ENCODE assay signal across 1 cellular context in the genomic region with DNA sequence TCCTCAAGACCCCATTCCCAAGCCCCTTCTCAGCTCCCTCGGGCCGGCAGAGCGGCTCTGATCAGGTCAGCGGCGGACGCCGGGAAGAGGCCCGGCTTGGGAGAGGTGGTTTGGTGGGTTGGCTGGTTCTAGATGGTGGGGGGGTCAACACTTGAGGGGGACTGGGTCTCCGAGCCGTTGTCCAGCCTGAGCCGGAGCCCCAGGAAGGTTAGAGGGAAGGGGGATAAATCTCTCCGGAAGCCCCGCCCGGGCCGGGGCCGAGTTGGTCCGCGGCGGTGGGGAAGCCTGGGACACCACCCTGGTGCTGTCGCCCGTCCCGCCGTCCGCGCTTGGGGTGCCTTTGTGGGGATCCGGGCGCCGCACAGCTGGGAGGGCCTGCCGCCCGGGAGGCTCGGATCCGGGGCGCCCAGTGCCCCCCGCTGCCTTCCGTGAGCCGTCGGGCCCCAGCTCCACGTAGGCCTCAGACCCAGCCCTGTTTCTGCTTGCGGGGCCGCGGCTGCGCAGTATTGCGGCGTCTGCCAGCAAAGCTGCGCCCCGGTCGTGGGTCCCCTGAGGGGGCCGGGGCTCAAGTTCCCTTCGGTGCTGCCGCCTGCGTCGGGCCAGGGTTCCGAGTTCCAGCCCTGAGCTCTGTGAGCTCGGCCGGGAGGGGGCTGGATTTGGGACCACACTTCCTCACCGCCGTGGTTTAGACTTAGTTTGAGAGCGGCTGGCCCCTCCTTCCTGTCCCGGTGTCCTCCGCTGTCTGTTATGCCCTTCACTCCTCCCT.
A peak's percentile ranks its signal among the peaks of the same experiment; 100 is the strongest.
TF ChIP-seq lines count a peak whose summit lies in the region.

No MANE protein-coding gene starts in this region.

TF ChIP-seq in HepG2, 621 proteins besides CTCF, POLR2A, EP300 and RAD21 (continued from another document and continues in another):
- TF ChIP-seq HNRNPLL (IDR thresholded peaks at IDR 0.05; ENCODE audit: low read depth, low read length, poor library complexity, severe bottlenecking) (peak; percentile 65), FOXJ3 (CRISPR knock-in tag; IDR thresholded peaks at IDR 0.05; ENCODE audit: borderline replicate concordance) (peak; percentile 29; the same call in 1 of the 2 replicates), CAMTA2 (CRISPR knock-in tag; IDR thresholded peaks at IDR 0.05; ENCODE audit: borderline replicate concordance) (no peak), NR3C1 (CRISPR knock-in tag; IDR thresholded peaks at IDR 0.05) (no peak), ZNF354B (CRISPR knock-in tag; IDR thresholded peaks at IDR 0.05) (no peak), HOXA9 (CRISPR knock-in tag; IDR thresholded peaks at IDR 0.05; ENCODE audit: borderline replicate concordance) (0 out of 2 replicates have a peak, but pooled peaks have one; percentile 51), SIX4 (CRISPR knock-in tag; IDR thresholded peaks at IDR 0.05) (no peak), ELF4 (CRISPR knock-in tag; IDR thresholded peaks at IDR 0.05; ENCODE audit: borderline replicate concordance) (no peak), ZNF775 (CRISPR knock-in tag; IDR thresholded peaks at IDR 0.05; ENCODE audit: borderline replicate concordance) (no peak), TBX2 (CRISPR knock-in tag; IDR thresholded peaks at IDR 0.05; ENCODE audit: borderline replicate concordance) (no peak), ZNF446 (CRISPR knock-in tag; IDR thresholded peaks at IDR 0.05) (no peak), AGO1 (IDR thresholded peaks at IDR 0.05; ENCODE audit: low read depth, low read length, poor library complexity, severe bottlenecking) (no peak), HOXA3 (CRISPR knock-in tag; IDR thresholded peaks at IDR 0.05) (no peak), GABPB1 (CRISPR knock-in tag; IDR thresholded peaks at IDR 0.05) (peak; percentile 71), JUND (CRISPR knock-in tag; IDR thresholded peaks at IDR 0.05) (no peak), NCOA1 (CRISPR knock-in tag; IDR thresholded peaks at IDR 0.05) (no peak), ZC3H13 (CRISPR knock-in tag; IDR thresholded peaks at IDR 0.05) (0 out of 2 replicates have a peak, but pooled peaks have one; percentile 66), ZNF33B (CRISPR knock-in tag; IDR thresholded peaks at IDR 0.05) (no peak), ZNF749 (CRISPR knock-in tag; IDR thresholded peaks at IDR 0.05; ENCODE audit: borderline replicate concordance) (no peak), SETDB1 (CRISPR knock-in tag; IDR thresholded peaks at IDR 0.05; ENCODE audit: borderline replicate concordance) (no peak), TAF1 (CRISPR knock-in tag; IDR thresholded peaks at IDR 0.05) (peak; percentile 69), ZNF83 (CRISPR knock-in tag; IDR thresholded peaks at IDR 0.05; ENCODE audit: borderline replicate concordance) (no peak), ZNF678 (CRISPR knock-in tag; IDR thresholded peaks at IDR 0.05) (no peak), ZBTB38 (CRISPR knock-in tag; IDR thresholded peaks at IDR 0.05) (peak; percentile 13; the same call in 1 of the 2 replicates), IRF2 (CRISPR knock-in tag; IDR thresholded peaks at IDR 0.05) (peak; percentile 61), BRD4 (CRISPR knock-in tag; IDR thresholded peaks at IDR 0.05) (peak; percentile 87; the same call in 1 of the 2 replicates), SSRP1 (CRISPR knock-in tag; IDR thresholded peaks at IDR 0.05) (no peak), ZNF614 (CRISPR knock-in tag; IDR thresholded peaks at IDR 0.05; ENCODE audit: borderline replicate concordance) (0 out of 2 replicates have a peak, but pooled peaks have one; percentile 34), RFX5 (IDR thresholded peaks at IDR 0.05; ENCODE audit: low read depth, low read length) (no peak), RXRA (CRISPR knock-in tag; IDR thresholded peaks at IDR 0.05) (no peak), KLF11 (CRISPR knock-in tag; IDR thresholded peaks at IDR 0.05) (no peak), ZNF569 (CRISPR knock-in tag; IDR thresholded peaks at IDR 0.05; ENCODE audit: borderline replicate concordance) (no peak), ZNF546 (CRISPR knock-in tag; conservative IDR thresholded peaks at IDR 0.05) (0 out of 2 replicates have a peak, but pooled peaks have one; percentile 67), GZF1 (CRISPR knock-in tag; IDR thresholded peaks at IDR 0.05) (no peak), NFE2 (CRISPR knock-in tag; IDR thresholded peaks at IDR 0.05) (no peak), ZNF143 (CRISPR knock-in tag; IDR thresholded peaks at IDR 0.05) (peak; percentile 46; the same call in 1 of the 2 replicates), ZNF577 (CRISPR knock-in tag; IDR thresholded peaks at IDR 0.05; ENCODE audit: borderline replicate concordance, low read depth) (no peak), FOXC1 (CRISPR knock-in tag; IDR thresholded peaks at IDR 0.05; ENCODE audit: borderline replicate concordance) (no peak), ZNF180 (CRISPR knock-in tag; IDR thresholded peaks at IDR 0.05; ENCODE audit: borderline replicate concordance, low read depth) (0 out of 2 replicates have a peak, but pooled peaks have one; percentile 72), FOXA1 (IDR thresholded peaks at IDR 0.05) (no peak), FOXA1 (CRISPR knock-in tag; IDR thresholded peaks at IDR 0.05) (no peak), FOXO1 (CRISPR knock-in tag; IDR thresholded peaks at IDR 0.05) (no peak)
- TF ChIP-seq, protein P1, sequence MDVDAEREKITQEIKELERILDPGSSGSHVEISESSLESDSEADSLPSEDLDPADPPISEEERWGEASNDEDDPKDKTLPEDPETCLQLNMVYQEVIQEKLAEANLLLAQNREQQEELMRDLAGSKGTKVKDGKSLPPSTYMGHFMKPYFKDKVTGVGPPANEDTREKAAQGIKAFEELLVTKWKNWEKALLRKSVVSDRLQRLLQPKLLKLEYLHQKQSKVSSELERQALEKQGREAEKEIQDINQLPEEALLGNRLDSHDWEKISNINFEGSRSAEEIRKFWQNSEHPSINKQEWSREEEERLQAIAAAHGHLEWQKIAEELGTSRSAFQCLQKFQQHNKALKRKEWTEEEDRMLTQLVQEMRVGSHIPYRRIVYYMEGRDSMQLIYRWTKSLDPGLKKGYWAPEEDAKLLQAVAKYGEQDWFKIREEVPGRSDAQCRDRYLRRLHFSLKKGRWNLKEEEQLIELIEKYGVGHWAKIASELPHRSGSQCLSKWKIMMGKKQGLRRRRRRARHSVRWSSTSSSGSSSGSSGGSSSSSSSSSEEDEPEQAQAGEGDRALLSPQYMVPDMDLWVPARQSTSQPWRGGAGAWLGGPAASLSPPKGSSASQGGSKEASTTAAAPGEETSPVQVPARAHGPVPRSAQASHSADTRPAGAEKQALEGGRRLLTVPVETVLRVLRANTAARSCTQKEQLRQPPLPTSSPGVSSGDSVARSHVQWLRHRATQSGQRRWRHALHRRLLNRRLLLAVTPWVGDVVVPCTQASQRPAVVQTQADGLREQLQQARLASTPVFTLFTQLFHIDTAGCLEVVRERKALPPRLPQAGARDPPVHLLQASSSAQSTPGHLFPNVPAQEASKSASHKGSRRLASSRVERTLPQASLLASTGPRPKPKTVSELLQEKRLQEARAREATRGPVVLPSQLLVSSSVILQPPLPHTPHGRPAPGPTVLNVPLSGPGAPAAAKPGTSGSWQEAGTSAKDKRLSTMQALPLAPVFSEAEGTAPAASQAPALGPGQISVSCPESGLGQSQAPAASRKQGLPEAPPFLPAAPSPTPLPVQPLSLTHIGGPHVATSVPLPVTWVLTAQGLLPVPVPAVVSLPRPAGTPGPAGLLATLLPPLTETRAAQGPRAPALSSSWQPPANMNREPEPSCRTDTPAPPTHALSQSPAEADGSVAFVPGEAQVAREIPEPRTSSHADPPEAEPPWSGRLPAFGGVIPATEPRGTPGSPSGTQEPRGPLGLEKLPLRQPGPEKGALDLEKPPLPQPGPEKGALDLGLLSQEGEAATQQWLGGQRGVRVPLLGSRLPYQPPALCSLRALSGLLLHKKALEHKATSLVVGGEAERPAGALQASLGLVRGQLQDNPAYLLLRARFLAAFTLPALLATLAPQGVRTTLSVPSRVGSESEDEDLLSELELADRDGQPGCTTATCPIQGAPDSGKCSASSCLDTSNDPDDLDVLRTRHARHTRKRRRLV (CRISPR knock-in tag; IDR thresholded peaks at IDR 0.05) = no peak
- TF ChIP-seq, protein P2, sequence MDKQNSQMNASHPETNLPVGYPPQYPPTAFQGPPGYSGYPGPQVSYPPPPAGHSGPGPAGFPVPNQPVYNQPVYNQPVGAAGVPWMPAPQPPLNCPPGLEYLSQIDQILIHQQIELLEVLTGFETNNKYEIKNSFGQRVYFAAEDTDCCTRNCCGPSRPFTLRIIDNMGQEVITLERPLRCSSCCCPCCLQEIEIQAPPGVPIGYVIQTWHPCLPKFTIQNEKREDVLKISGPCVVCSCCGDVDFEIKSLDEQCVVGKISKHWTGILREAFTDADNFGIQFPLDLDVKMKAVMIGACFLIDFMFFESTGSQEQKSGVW (CRISPR knock-in tag; IDR thresholded peaks at IDR 0.05; ENCODE audit: borderline replicate concordance) = no peak
- TF ChIP-seq, protein P3, sequence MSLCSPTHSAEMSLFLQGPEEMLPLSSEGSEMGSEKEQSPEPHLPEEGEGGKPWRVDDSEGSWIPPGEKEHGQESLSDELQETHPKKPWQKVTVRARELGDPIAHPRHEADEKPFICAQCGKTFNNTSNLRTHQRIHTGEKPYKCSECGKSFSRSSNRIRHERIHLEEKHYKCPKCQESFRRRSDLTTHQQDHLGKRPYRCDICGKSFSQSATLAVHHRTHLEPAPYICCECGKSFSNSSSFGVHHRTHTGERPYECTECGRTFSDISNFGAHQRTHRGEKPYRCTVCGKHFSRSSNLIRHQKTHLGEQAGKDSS (CRISPR knock-in tag; IDR thresholded peaks at IDR 0.05; ENCODE audit: borderline replicate concordance, low read depth) = no peak
- TF ChIP-seq, protein P4, sequence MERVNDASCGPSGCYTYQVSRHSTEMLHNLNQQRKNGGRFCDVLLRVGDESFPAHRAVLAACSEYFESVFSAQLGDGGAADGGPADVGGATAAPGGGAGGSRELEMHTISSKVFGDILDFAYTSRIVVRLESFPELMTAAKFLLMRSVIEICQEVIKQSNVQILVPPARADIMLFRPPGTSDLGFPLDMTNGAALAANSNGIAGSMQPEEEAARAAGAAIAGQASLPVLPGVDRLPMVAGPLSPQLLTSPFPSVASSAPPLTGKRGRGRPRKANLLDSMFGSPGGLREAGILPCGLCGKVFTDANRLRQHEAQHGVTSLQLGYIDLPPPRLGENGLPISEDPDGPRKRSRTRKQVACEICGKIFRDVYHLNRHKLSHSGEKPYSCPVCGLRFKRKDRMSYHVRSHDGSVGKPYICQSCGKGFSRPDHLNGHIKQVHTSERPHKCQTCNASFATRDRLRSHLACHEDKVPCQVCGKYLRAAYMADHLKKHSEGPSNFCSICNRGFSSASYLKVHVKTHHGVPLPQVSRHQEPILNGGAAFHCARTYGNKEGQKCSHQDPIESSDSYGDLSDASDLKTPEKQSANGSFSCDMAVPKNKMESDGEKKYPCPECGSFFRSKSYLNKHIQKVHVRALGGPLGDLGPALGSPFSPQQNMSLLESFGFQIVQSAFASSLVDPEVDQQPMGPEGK (CRISPR knock-in tag; IDR thresholded peaks at IDR 0.05) = peak; percentile 95
- TF ChIP-seq, protein P5, sequence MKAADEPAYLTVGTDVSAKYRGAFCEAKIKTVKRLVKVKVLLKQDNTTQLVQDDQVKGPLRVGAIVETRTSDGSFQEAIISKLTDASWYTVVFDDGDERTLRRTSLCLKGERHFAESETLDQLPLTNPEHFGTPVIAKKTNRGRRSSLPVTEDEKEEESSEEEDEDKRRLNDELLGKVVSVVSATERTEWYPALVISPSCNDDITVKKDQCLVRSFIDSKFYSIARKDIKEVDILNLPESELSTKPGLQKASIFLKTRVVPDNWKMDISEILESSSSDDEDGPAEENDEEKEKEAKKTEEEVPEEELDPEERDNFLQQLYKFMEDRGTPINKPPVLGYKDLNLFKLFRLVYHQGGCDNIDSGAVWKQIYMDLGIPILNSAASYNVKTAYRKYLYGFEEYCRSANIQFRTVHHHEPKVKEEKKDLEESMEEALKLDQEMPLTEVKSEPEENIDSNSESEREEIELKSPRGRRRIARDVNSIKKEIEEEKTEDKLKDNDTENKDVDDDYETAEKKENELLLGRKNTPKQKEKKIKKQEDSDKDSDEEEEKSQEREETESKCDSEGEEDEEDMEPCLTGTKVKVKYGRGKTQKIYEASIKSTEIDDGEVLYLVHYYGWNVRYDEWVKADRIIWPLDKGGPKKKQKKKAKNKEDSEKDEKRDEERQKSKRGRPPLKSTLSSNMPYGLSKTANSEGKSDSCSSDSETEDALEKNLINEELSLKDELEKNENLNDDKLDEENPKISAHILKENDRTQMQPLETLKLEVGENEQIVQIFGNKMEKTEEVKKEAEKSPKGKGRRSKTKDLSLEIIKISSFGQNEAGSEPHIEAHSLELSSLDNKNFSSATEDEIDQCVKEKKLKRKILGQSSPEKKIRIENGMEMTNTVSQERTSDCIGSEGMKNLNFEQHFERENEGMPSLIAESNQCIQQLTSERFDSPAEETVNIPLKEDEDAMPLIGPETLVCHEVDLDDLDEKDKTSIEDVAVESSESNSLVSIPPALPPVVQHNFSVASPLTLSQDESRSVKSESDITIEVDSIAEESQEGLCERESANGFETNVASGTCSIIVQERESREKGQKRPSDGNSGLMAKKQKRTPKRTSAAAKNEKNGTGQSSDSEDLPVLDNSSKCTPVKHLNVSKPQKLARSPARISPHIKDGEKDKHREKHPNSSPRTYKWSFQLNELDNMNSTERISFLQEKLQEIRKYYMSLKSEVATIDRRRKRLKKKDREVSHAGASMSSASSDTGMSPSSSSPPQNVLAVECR (CRISPR knock-in tag; IDR thresholded peaks at IDR 0.05; ENCODE audit: borderline replicate concordance) = no peak
- TF ChIP-seq, protein P6, sequence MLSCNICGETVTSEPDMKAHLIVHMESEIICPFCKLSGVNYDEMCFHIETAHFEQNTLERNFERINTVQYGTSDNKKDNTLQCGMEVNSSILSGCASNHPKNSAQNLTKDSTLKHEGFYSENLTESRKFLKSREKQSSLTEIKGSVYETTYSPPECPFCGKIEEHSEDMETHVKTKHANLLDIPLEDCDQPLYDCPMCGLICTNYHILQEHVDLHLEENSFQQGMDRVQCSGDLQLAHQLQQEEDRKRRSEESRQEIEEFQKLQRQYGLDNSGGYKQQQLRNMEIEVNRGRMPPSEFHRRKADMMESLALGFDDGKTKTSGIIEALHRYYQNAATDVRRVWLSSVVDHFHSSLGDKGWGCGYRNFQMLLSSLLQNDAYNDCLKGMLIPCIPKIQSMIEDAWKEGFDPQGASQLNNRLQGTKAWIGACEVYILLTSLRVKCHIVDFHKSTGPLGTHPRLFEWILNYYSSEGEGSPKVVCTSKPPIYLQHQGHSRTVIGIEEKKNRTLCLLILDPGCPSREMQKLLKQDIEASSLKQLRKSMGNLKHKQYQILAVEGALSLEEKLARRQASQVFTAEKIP (CRISPR knock-in tag; IDR thresholded peaks at IDR 0.05; ENCODE audit: borderline replicate concordance) = no peak
- TF ChIP-seq, protein P7, sequence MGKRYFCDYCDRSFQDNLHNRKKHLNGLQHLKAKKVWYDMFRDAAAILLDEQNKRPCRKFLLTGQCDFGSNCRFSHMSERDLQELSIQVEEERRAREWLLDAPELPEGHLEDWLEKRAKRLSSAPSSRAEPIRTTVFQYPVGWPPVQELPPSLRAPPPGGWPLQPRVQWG (CRISPR knock-in tag; IDR thresholded peaks at IDR 0.05; ENCODE audit: borderline replicate concordance, low read depth) = no peak
- TF ChIP-seq, protein P8, sequence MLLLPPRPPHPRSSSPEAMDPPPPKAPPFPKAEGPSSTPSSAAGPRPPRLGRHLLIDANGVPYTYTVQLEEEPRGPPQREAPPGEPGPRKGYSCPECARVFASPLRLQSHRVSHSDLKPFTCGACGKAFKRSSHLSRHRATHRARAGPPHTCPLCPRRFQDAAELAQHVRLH (CRISPR knock-in tag; IDR thresholded peaks at IDR 0.05; ENCODE audit: borderline replicate concordance, low read depth) = no peak; the same call in 1 of the 2 replicates
- TF ChIP-seq, protein P9, sequence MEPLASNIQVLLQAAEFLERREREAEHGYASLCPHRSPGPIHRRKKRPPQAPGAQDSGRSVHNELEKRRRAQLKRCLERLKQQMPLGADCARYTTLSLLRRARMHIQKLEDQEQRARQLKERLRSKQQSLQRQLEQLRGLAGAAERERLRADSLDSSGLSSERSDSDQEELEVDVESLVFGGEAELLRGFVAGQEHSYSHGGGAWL (CRISPR knock-in tag; IDR thresholded peaks at IDR 0.05) = no peak; the same call in 1 of the 2 replicates
